In genomic region chr19:46848389-46848788, GRCh38 we compare ENCODE assay signal across 21 cellular contexts. TPM values are rescaled to one million over a fixed set of nuclear protein-coding genes. Genes with fewer than 3 reads are reported as not detected.
A peak's percentile ranks its signal among the peaks of the same experiment; 100 is the strongest.
DNase-seq lines count a peak whose midpoint lies in the region; ATAC-seq and TF ChIP-seq lines count a peak whose summit lies in the region.
"Had no signal": no experiment of that assay in that cellular context is flagged by ENCODE, and none has a peak within 500 bp of the region (broad histone marks: within the 10 kb centered on the region; RNA-seq: fewer than 3 reads in every experiment).

No MANE protein-coding gene starts in this region.

- H3K9me3 Mint-ChIP-seq in neural crest cell = no peaks in the 10 kb centered on the region
- no peaks in the 10 kb centered on the region for H3K9me3 Mint-ChIP-seq in activated T-helper 2 cell treated with anti-CD3 and anti-CD28 coated beads, Interferon-gamma antibody, Interleukin-2, Interleukin-4, amounts not matched to agents 10 μg/mL and 5 μg/mL and 100 μg/mL, durations not matched to agents 14 hours and 24 hours and 36 hours
- no peaks in the 10 kb centered on the region for H3K9me3 Mint-ChIP-seq in activated T-cell treated with anti-CD3 and anti-CD28 coated beads, Interleukin-2, amount 50 U/mL, for 4 hours
- H3K9me3 Mint-ChIP-seq: activated CD4-positive, alpha-beta T cell treated with anti-CD3 and anti-CD28 coated beads, Interleukin-2, amount 10 ng/mL, durations not matched to agents 7 days and 5 days; GM23338; naive B cell; T-helper 1 cell treated with Interleukin-12 subunit alpha and Interleukin-12 subunit beta and Interleukin-4 antibody, amounts not matched to agents 30 μg/mL and 1 μg/mL, for 36 hours had no signal

- no peaks in the 10 kb centered on the region for H3K27me3 Mint-ChIP-seq in neural crest cell (ENCODE audit: low read depth)
- H3K27me3 Mint-ChIP-seq in activated T-helper 2 cell treated with anti-CD3 and anti-CD28 coated beads, Interferon-gamma antibody, Interleukin-2, Interleukin-4, amounts not matched to agents 10 μg/mL and 5 μg/mL and 100 μg/mL, durations not matched to agents 14 hours and 24 hours and 36 hours (ENCODE audit: low read depth) = no peaks in the 10 kb centered on the region
- H3K27me3 Mint-ChIP-seq in activated T-cell treated with anti-CD3 and anti-CD28 coated beads, Interleukin-2, amount 50 U/mL, for 4 hours (ENCODE audit: low read depth) = no peaks in the 10 kb centered on the region
- H3K27me3 Mint-ChIP-seq: activated CD8-positive, alpha-beta memory T cell treated with anti-CD3 and anti-CD28 coated beads, Interleukin-2, amount 10 ng/mL, durations not matched to agents 7 days and 5 days; activated naive CD8-positive, alpha-beta T cell; naive B cell had no signal

- peak overlapping the region; percentile 75 for H3K27ac ChIP-seq in brain microvascular endothelial cell
- peak overlapping the region; percentile 84 for H3K27ac ChIP-seq in upper lobe of right lung

- H3K4me3 ChIP-seq in HFF-Myc (replicated peaks; ENCODE audit: low read depth, low read length) (peak overlapping the region; percentile 97; the same call in 1 of the 2 replicates), brain microvascular endothelial cell (ENCODE audit: low read depth, low read length) (no peak overlapping the region), upper lobe of right lung (no peak overlapping the region)
- H3K4me3 ChIP-seq: GM23338 had no signal

- peaks cover 24% of the 10 kb centered on the region for H3K4me1 Mint-ChIP-seq in neural crest cell
- H3K4me1 Mint-ChIP-seq in activated T-helper 2 cell treated with anti-CD3 and anti-CD28 coated beads, Interferon-gamma antibody, Interleukin-2, Interleukin-4, amounts not matched to agents 10 μg/mL and 5 μg/mL and 100 μg/mL, durations not matched to agents 14 hours and 24 hours and 36 hours (ENCODE audit: low read depth) = peaks cover 16% of the 10 kb centered on the region
- peaks cover 20% of the 10 kb centered on the region for H3K4me1 Mint-ChIP-seq in activated T-cell treated with anti-CD3 and anti-CD28 coated beads, Interleukin-2, amount 50 U/mL, for 4 hours (ENCODE audit: low read depth)

- in situ Hi-C loops in brain microvascular endothelial cell (cut with HindIII; ENCODE audit: low pct_ligation_motif_present, low sequenced_read_pairs) = no loop called here

- no peak overlapping the region for H3K27ac Mint-ChIP-seq in neural crest cell (ENCODE audit: unreplicated experiment)
- H3K27ac Mint-ChIP-seq in activated T-helper 2 cell treated with anti-CD3 and anti-CD28 coated beads, Interferon-gamma antibody, Interleukin-2, Interleukin-4, amounts not matched to agents 10 μg/mL and 5 μg/mL and 100 μg/mL, durations not matched to agents 14 hours and 24 hours and 36 hours = no peak overlapping the region
- H3K27ac Mint-ChIP-seq: activated CD4-positive, alpha-beta T cell treated with anti-CD3 and anti-CD28 coated beads, Interleukin-2, amount 10 ng/mL, durations not matched to agents 7 days and 5 days; activated CD8-positive, alpha-beta memory T cell treated with anti-CD3 and anti-CD28 coated beads, Interleukin-2, amount 10 ng/mL, durations not matched to agents 7 days and 5 days; activated naive CD8-positive, alpha-beta T cell; T-helper 1 cell treated with Interleukin-12 subunit alpha and Interleukin-12 subunit beta and Interleukin-4 antibody, amounts not matched to agents 30 μg/mL and 1 μg/mL, for 36 hours had no signal

- no peak for ATAC-seq in upper lobe of right lung
- ATAC-seq in activated T-cell treated with anti-CD3 and anti-CD28 coated beads, Interleukin-2, amount 50 U/mL, for 4 hours = no peak
- ATAC-seq: activated CD8-positive, alpha-beta memory T cell treated with anti-CD3 and anti-CD28 coated beads, Interleukin-2, amount 10 ng/mL, durations not matched to agents 7 days and 5 days had no signal

- peak overlapping the region; percentile 41 for H3K4me3 Mint-ChIP-seq in neural crest cell
- no peak overlapping the region for H3K4me3 Mint-ChIP-seq in activated T-helper 2 cell treated with anti-CD3 and anti-CD28 coated beads, Interferon-gamma antibody, Interleukin-2, Interleukin-4, amounts not matched to agents 10 μg/mL and 5 μg/mL and 100 μg/mL, durations not matched to agents 14 hours and 24 hours and 36 hours (ENCODE audit: low read depth)
- no peak overlapping the region for H3K4me3 Mint-ChIP-seq in activated T-cell treated with anti-CD3 and anti-CD28 coated beads, Interleukin-2, amount 50 U/mL, for 4 hours

- TF ChIP-seq CTCF in HFF-Myc (IDR thresholded peaks at IDR 0.05; ENCODE audit: low read depth, low read length, missing control alignments) = no peak
- TF ChIP-seq CTCF in brain microvascular endothelial cell (IDR thresholded peaks at IDR 0.05; ENCODE audit: low read depth, low read length, missing control alignments) = no peak
- no peak for TF ChIP-seq CTCF in neural crest cell (conservative IDR thresholded peaks at IDR 0.05)
- no peak for TF ChIP-seq CTCF in upper lobe of right lung (IDR thresholded peaks at IDR 0.05)

- H3K36me3 ChIP-seq in brain microvascular endothelial cell (replicated peaks) (peaks cover 13% of the 10 kb centered on the region), upper lobe of right lung (peaks cover 26% of the 10 kb centered on the region)

- DNase-seq in HFF-Myc (ENCODE audit: extremely low read depth, low read depth) (no peak), brain microvascular endothelial cell (no peak), neural crest cell (ENCODE audit: low read depth, low spot score) (no peak), upper lobe of right lung (no peak), NOMO-1 (lab: John Stamatoyannopoulos, UW; ENCODE audit: unreplicated experiment in 2 of 2) (no peak)
- DNase-seq in activated T-helper 2 cell treated with anti-CD3 and anti-CD28 coated beads, Interferon-gamma antibody, Interleukin-2, Interleukin-4, amounts not matched to agents 10 μg/mL and 5 μg/mL and 100 μg/mL, durations not matched to agents 14 hours and 24 hours and 36 hours (ENCODE audit: low spot score) = no peak
- no peak for DNase-seq in activated T-cell treated with anti-CD3 and anti-CD28 coated beads, Interleukin-2, amount 50 U/mL, for 4 hours
- DNase-seq: activated CD4-positive, alpha-beta T cell treated with anti-CD3 and anti-CD28 coated beads, Interleukin-2, amount 10 ng/mL, durations not matched to agents 7 days and 5 days; activated CD8-positive, alpha-beta memory T cell treated with anti-CD3 and anti-CD28 coated beads, Interleukin-2, amount 10 ng/mL, durations not matched to agents 7 days and 5 days; Calu3; effector CD8-positive, alpha-beta T cell; naive B cell; NCI-H1105; NCI-H2029 treated with DMSO at 0.1 percent for 48 hours; occipital lobe; OCI-M1; SHP77 treated with DMSO at 0.1 percent for 48 hours; stimulated activated CD4-positive, alpha-beta T cell treated with anti-CD3 and anti-CD28 coated beads, Interleukin-15, amount 100 ng/mL, for 24 hours had no signal

- H3K36me3 Mint-ChIP-seq in neural crest cell (ENCODE audit: low read depth) = peaks cover 2% of the 10 kb centered on the region
- H3K36me3 Mint-ChIP-seq in activated T-helper 2 cell treated with anti-CD3 and anti-CD28 coated beads, Interferon-gamma antibody, Interleukin-2, Interleukin-4, amounts not matched to agents 10 μg/mL and 5 μg/mL and 100 μg/mL, durations not matched to agents 14 hours and 24 hours and 36 hours (ENCODE audit: low read depth) = peaks cover 15% of the 10 kb centered on the region
- H3K36me3 Mint-ChIP-seq in activated T-cell treated with anti-CD3 and anti-CD28 coated beads, Interleukin-2, amount 50 U/mL, for 4 hours (ENCODE audit: insufficient read depth) = peaks cover 13% of the 10 kb centered on the region

- no peaks in the 10 kb centered on the region for H3K9me3 ChIP-seq in upper lobe of right lung

- intact Hi-C loops in upper lobe of right lung (cut with DNase I) = no loop called here
- intact Hi-C loops in activated T-helper 2 cell treated with anti-CD3 and anti-CD28 coated beads, Interferon-gamma antibody, Interleukin-2, Interleukin-4, amounts not matched to agents 10 μg/mL and 5 μg/mL and 100 μg/mL, durations not matched to agents 14 hours and 24 hours and 36 hours (cut with micrococcal nuclease) = no loop called here

- H3K27me3 ChIP-seq in brain microvascular endothelial cell (replicated peaks) = no peaks in the 10 kb centered on the region
- H3K27me3 ChIP-seq in upper lobe of right lung = no peaks in the 10 kb centered on the region

- peaks cover 7% of the 10 kb centered on the region for H3K4me1 ChIP-seq in upper lobe of right lung

RNA-seq across cellular contexts. Expression of gene AP2S1, which starts 2.3 kb away (rescaled TPM):
- total RNA-seq in neural crest cell = 165 and 167 TPM in 2 replicates
- total RNA-seq in upper lobe of right lung = 101 TPM
- 94.0 and 102 TPM in 2 replicates for total RNA-seq in activated T-helper 2 cell treated with anti-CD3 and anti-CD28 coated beads, Interferon-gamma antibody, Interleukin-2, Interleukin-4, amounts not matched to agents 10 μg/mL and 5 μg/mL and 100 μg/mL, durations not matched to agents 14 hours and 24 hours and 36 hours
- total RNA-seq in activated T-cell treated with anti-CD3 and anti-CD28 coated beads, Interleukin-2, amount 50 U/mL, for 4 hours = 100 to 1,000 TPM; 106 to 130 (median 116) TPM

RNA-seq across cellular contexts. Expression of gene ARHGAP35, which starts 12.4 kb away (rescaled TPM):
- 81.0 and 82.5 TPM in 2 replicates for total RNA-seq in neural crest cell
- total RNA-seq in upper lobe of right lung = 63.8 TPM
- 25.5 and 28.5 TPM in 2 replicates for total RNA-seq in activated T-helper 2 cell treated with anti-CD3 and anti-CD28 coated beads, Interferon-gamma antibody, Interleukin-2, Interleukin-4, amounts not matched to agents 10 μg/mL and 5 μg/mL and 100 μg/mL, durations not matched to agents 14 hours and 24 hours and 36 hours
- total RNA-seq in activated T-cell treated with anti-CD3 and anti-CD28 coated beads, Interleukin-2, amount 50 U/mL, for 4 hours = 10 to 100 TPM; 14.3 to 15.5 (median 14.3) TPM

RNA-seq across cellular contexts. Expression of gene SLC1A5, which starts 60.0 kb away (rescaled TPM):
- total RNA-seq in neural crest cell (131 TPM in 2 replicates), upper lobe of right lung (133 TPM)
- total RNA-seq in activated T-helper 2 cell treated with anti-CD3 and anti-CD28 coated beads, Interferon-gamma antibody, Interleukin-2, Interleukin-4, amounts not matched to agents 10 μg/mL and 5 μg/mL and 100 μg/mL, durations not matched to agents 14 hours and 24 hours and 36 hours = 203 and 208 TPM in 2 replicates
- total RNA-seq in activated T-cell treated with anti-CD3 and anti-CD28 coated beads, Interleukin-2, amount 50 U/mL, for 4 hours = 100 to 1,000 TPM; 349 to 439 (median 369) TPM
